ENCODE assay signal across 18 cellular contexts in genomic region chr4:165364452-165365080, GRCh38. TPM values are rescaled to one million over a fixed set of nuclear protein-coding genes. Genes with fewer than 3 reads are reported as not detected.
DNase-seq lines count a peak whose midpoint lies in the region; ATAC-seq and TF ChIP-seq lines count a peak whose summit lies in the region.
"Had no signal": no experiment of that assay in that cellular context is flagged by ENCODE, and none has a peak within 500 bp of the region (broad histone marks: within the 10 kb centered on the region; RNA-seq: fewer than 3 reads in every experiment).

No MANE protein-coding gene starts in this region.

- no peak overlapping the region for H3K23ac ChIP-seq in mesendoderm (ENCODE audit: low read length)

- H3K18ac ChIP-seq in mesendoderm (ENCODE audit: low read length) = no peak overlapping the region

- H4K8ac ChIP-seq in mesendoderm (ENCODE audit: low read depth, low read length) = no peak overlapping the region

- no peak overlapping the region for H2BK120ac ChIP-seq in mesendoderm (ENCODE audit: low read depth, low read length)

- H2AK5ac ChIP-seq in mesendoderm (ENCODE audit: low read length) = no peak overlapping the region

- H3K4me1 ChIP-seq in mesendoderm (ENCODE audit: control insufficient read depth, low read depth, low read length) = peaks cover 2% of the 10 kb centered on the region
- H3K4me1 ChIP-seq: uterus had no signal

- H3K79me1 ChIP-seq in mesendoderm (ENCODE audit: low read length) = no peaks in the 10 kb centered on the region

- no peak for TF ChIP-seq RAD21 in Ishikawa (IDR thresholded peaks at IDR 0.05; ENCODE audit: low read depth)

- TF ChIP-seq CTCF in cardiac fibroblast (IDR thresholded peaks at IDR 0.05; ENCODE audit: low read depth, low read length) = no peak

- WGBS in mesendoderm (ENCODE audit: extremely low coverage, insufficient coverage, low lambda C conversion rate) = no CpG with 5 or more reads among the region's 2 CpGs

- H2BK15ac ChIP-seq in mesendoderm (replicated peaks; ENCODE audit: low read depth) = no peak overlapping the region

- no peak overlapping the region for H3K27ac ChIP-seq in mesendoderm (ENCODE audit: low read depth, low read length)
- H3K27ac ChIP-seq: BLaER1 treated with 17β-estradiol and CSF1 and Interleukin-3, amounts not matched to agents 10 nM and 100 nM had no signal

- no peaks in the 10 kb centered on the region for H3K27me3 ChIP-seq in mesendoderm (ENCODE audit: insufficient read depth, low read length, poor library complexity)
- H3K27me3 ChIP-seq: BLaER1 treated with 17β-estradiol and CSF1 and Interleukin-3, amounts not matched to agents 10 nM and 100 nM; uterus had no signal

- no peak overlapping the region for H3K4me2 ChIP-seq in mesendoderm (ENCODE audit: low read length)

- no peak overlapping the region for H2BK5ac ChIP-seq in mesendoderm (ENCODE audit: low read length)

- TF ChIP-seq EP300 in Ishikawa (IDR thresholded peaks at IDR 0.05; ENCODE audit: borderline replicate concordance) = no peak

- H3K9ac ChIP-seq in mesendoderm (ENCODE audit: low read length) = no peak overlapping the region
- H3K9ac ChIP-seq: BLaER1 treated with 17β-estradiol and CSF1 and Interleukin-3, amounts not matched to agents 10 nM and 100 nM had no signal

- H3K4ac ChIP-seq in mesendoderm (ENCODE audit: low read depth, low read length) = no peak overlapping the region

- H3K79me2 ChIP-seq in mesendoderm (ENCODE audit: control insufficient read depth, insufficient read depth, low read length) = no peaks in the 10 kb centered on the region

- no peak overlapping the region for H3K4me3 ChIP-seq in cardiac fibroblast (replicated peaks in 1 of 2; ENCODE audit: low read depth in 2 of 2, low read length in 2 of 2)
- H3K4me3 ChIP-seq in mesendoderm (ENCODE audit: low read length) = no peak overlapping the region
- H3K4me3 ChIP-seq: BLaER1 treated with 17β-estradiol and CSF1 and Interleukin-3, amounts not matched to agents 10 nM and 100 nM; uterus had no signal

- no peak overlapping the region for H4K5ac ChIP-seq in mesendoderm (ENCODE audit: low read length)

- ATAC-seq in GM21526 (IDR thresholded peaks at IDR 0.05; ENCODE audit: low FRiP score, unreplicated experiment) = no peak
- ATAC-seq: stimulated activated memory B cell treated with anti-CD40 and anti-IgM and Interleukin-4, amounts not matched to agents 10 μg/mL and 1 μg/mL and 100 μg/mL, for 72 hours had no signal

- DNase-seq in ELR (ENCODE audit: low read depth) (peak; percentile 25), cardiac fibroblast (ENCODE audit: low read depth in 2 of 2) (peak; percentile 32 to 66), mesendoderm (peak; percentile 86), GOT3 (lab: John Stamatoyannopoulos, UW) (no peak), hepatic stellate cell (ENCODE audit: low spot score) (no peak)
- DNase-seq in activated effector memory CD4-positive, alpha-beta T cell treated with anti-CD3 and anti-CD28 coated beads, Interleukin-2, amount 50 U/mL, for 16 hours = no peak
- DNase-seq: activated naive CD4-positive, alpha-beta T cell; DMS79 treated with DMSO at 0.1 percent for 48 hours; foreskin melanocyte; immature natural killer cell; midbrain; nucleus accumbens; RPMI8226 had no signal

- H3K56ac ChIP-seq in mesendoderm (ENCODE audit: low read length) = no peak overlapping the region

- H3K36me3 ChIP-seq in mesendoderm (ENCODE audit: control insufficient read depth, insufficient read depth, low read length) = no peaks in the 10 kb centered on the region
- H3K36me3 ChIP-seq: BLaER1 treated with 17β-estradiol and CSF1 and Interleukin-3, amounts not matched to agents 10 nM and 100 nM; uterus had no signal

TF ChIP-seq in Ishikawa, 13 proteins besides CTCF, POLR2A, EP300 and RAD21:
- peak; percentile 54; the same call in 1 of the 2 replicates for TF ChIP-seq CEBPB (IDR thresholded peaks at IDR 0.05)
- no peak for TF ChIP-seq YY1 (IDR thresholded peaks at IDR 0.05; ENCODE audit: low read depth)
TF ChIP-seq in Ishikawa: peak in this region for 1.

RNA-seq across cellular contexts. Expression of gene CPE, which starts 14.2 kb away (rescaled TPM):
- 8.8 TPM for polyA plus RNA-seq in mesendoderm (2013, experiment 1 of 2)
- polyA plus RNA-seq in mesendoderm (2013, experiment 2 of 2) = 8.6 TPM
- polyA plus RNA-seq: immature natural killer cell had no signal

RNA-seq across cellular contexts. Expression of gene MSMO1, which starts 37.1 kb away (rescaled TPM):
- polyA plus RNA-seq in mesendoderm (2013, experiment 1 of 2) = 129 TPM
- polyA plus RNA-seq in mesendoderm (2013, experiment 2 of 2) = 138 TPM

Comparison
In these comparisons a context has a peak if more than half of its experiments do, and no peak if none do; other contexts are left out.
1. DNase-seq: peak in ELR (single experiment), cardiac fibroblast (2 of 2) and mesendoderm (single experiment); none in GOT3 (single experiment), hepatic stellate cell (single experiment) and activated effector memory CD4-positive, alpha-beta T cell treated with anti-CD3 and anti-CD28 coated beads, Interleukin-2, amount 50 U/mL, for 16 hours (single experiment).